In genomic region chr9:138015021-138015829, GRCh38 we compare ENCODE assay signal across 1 cellular context.
TF ChIP-seq lines count a peak whose summit lies in the region.

No MANE protein-coding gene starts in this region.

TF ChIP-seq in H1, 55 proteins besides CTCF, POLR2A, EP300 and RAD21:
- TF ChIP-seq BCL11A (IDR thresholded peaks at IDR 0.05; ENCODE audit: low read depth in 2 of 2, low read length in 2 of 2) (no peak), POLR2AphosphoS5 (IDR thresholded peaks at IDR 0.05; ENCODE audit: low read depth, low read length) (no peak), CBX8 (IDR thresholded peaks at IDR 0.05; ENCODE audit: borderline replicate concordance, low read depth, low read length) (no peak), CHD1 (IDR thresholded peaks at IDR 0.05; ENCODE audit: low read depth, low read length) (no peak), JUN (IDR thresholded peaks at IDR 0.05; ENCODE audit: low read depth, low read length) (no peak), CEBPB (IDR thresholded peaks at IDR 0.05; ENCODE audit: low read depth, low read length) (no peak), GABPA (IDR thresholded peaks at IDR 0.05; ENCODE audit: borderline replicate concordance, insufficient read depth, low read length) (no peak), NANOG (IDR thresholded peaks at IDR 0.05; ENCODE audit: insufficient read depth, low read depth, low read length, poor library complexity, severe bottlenecking) (no peak), TAF7 (optimal IDR thresholded peaks at IDR 0.05; ENCODE audit: borderline replicate concordance, low read depth, low read length) (no peak), FOSL1 (IDR thresholded peaks at IDR 0.05; ENCODE audit: insufficient read depth, low read depth, low read length) (no peak), SP4 (IDR thresholded peaks at IDR 0.05; ENCODE audit: low read length) (no peak), ASH2L (IDR thresholded peaks at IDR 0.05; ENCODE audit: low read length) (no peak), RBBP5 (IDR thresholded peaks at IDR 0.05; ENCODE audit: borderline replicate concordance, low read depth, low read length) (no peak), TAF1 (IDR thresholded peaks at IDR 0.05; ENCODE audit: low read depth, low read length) (no peak), POU5F1 (IDR thresholded peaks at IDR 0.05; ENCODE audit: low read depth, low read length) (no peak), TBP (IDR thresholded peaks at IDR 0.05; ENCODE audit: low read depth, low read length) (no peak)
